ENCODE assay signal across 1 cellular context in the genomic region with DNA sequence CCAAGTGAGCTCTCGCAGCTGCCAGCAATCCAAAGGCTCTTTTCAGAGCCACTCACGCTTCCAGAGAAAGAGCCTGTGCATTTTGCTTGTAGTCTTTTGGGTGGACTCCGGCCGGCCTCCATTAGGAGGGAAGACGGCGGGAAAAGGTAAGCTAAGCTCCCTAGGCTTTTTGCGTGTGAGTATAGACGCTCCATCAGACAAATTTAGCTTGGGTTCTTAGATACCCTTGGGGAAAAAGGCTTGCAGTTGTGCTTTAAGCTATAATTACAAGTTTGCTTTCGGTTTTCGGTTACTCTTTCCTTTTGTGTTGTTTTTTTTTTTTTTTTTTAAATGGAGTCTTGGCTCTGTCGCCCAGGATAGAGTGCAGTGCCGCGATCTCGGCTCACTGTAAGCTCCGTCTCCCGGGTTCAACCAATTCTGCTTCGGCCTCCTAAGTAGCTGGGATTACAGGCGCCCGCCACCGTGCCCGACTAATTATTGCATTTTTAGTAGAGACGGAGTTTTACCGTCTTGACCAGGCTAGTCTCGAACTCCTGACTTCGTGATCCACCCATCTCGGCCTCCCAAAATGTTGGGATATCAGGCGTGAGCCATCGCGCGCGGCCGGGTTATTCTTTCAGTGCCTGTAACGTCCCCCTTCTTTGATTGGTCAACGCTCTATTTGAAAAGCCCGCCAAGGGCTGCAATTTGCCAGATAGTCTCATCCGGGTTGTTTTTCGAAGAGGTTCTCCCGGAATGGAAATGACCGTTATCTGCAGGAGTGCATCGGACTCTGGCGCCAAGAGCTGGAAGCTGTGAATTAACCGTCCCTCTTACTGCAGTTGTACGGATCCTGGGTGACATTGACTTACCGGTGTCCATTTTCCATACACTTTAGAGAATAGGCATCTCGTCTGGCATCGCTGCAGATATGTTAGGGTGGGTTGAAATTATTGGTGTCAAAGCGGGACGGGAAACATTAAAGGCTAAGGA.
TF ChIP-seq lines count a peak whose summit lies in the region.

No MANE protein-coding gene starts in this region.

TF ChIP-seq in HepG2, 621 proteins besides CTCF, POLR2A, EP300 and RAD21 (continued from another document and continues in another):
- TF ChIP-seq, protein P1, sequence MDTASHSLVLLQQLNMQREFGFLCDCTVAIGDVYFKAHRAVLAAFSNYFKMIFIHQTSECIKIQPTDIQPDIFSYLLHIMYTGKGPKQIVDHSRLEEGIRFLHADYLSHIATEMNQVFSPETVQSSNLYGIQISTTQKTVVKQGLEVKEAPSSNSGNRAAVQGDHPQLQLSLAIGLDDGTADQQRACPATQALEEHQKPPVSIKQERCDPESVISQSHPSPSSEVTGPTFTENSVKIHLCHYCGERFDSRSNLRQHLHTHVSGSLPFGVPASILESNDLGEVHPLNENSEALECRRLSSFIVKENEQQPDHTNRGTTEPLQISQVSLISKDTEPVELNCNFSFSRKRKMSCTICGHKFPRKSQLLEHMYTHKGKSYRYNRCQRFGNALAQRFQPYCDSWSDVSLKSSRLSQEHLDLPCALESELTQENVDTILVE (CRISPR knock-in tag; IDR thresholded peaks at IDR 0.05) = no peak; the same call in 1 of the 2 replicates
- 0 out of 2 replicates have a peak, but pooled peaks have one; percentile 32 for TF ChIP-seq HNF1B (CRISPR knock-in tag; IDR thresholded peaks at IDR 0.05)
- no peak for TF ChIP-seq YY1 (IDR thresholded peaks at IDR 0.05; ENCODE audit: insufficient read depth, insufficient replicate concordance, low read depth, low read length)
- no peak for TF ChIP-seq ZNF577 (CRISPR knock-in tag; IDR thresholded peaks at IDR 0.05; ENCODE audit: borderline replicate concordance, low read depth)
- no peak for TF ChIP-seq ZNF160 (CRISPR knock-in tag; IDR thresholded peaks at IDR 0.05)
- TF ChIP-seq KDM4B (CRISPR knock-in tag; IDR thresholded peaks at IDR 0.05) = no peak
- TF ChIP-seq TCF12 (IDR thresholded peaks at IDR 0.05) = no peak
- no peak for TF ChIP-seq TCF12 (CRISPR knock-in tag; IDR thresholded peaks at IDR 0.05)
- TF ChIP-seq FOXO1 (CRISPR knock-in tag; IDR thresholded peaks at IDR 0.05) = no peak
- TF ChIP-seq ZSCAN30 (CRISPR knock-in tag; IDR thresholded peaks at IDR 0.05) = no peak
- TF ChIP-seq ZNF446 (CRISPR knock-in tag; IDR thresholded peaks at IDR 0.05) = no peak
- TF ChIP-seq ZNF282 (IDR thresholded peaks at IDR 0.05; ENCODE audit: partially characterized antibody) = no peak
- no peak for TF ChIP-seq ZNF83 (CRISPR knock-in tag; IDR thresholded peaks at IDR 0.05; ENCODE audit: borderline replicate concordance)
- peak; percentile 80; the same call in 1 of the 2 replicates for TF ChIP-seq ZNF253 (CRISPR knock-in tag; IDR thresholded peaks at IDR 0.05; ENCODE audit: borderline replicate concordance)
- TF ChIP-seq, protein P2, sequence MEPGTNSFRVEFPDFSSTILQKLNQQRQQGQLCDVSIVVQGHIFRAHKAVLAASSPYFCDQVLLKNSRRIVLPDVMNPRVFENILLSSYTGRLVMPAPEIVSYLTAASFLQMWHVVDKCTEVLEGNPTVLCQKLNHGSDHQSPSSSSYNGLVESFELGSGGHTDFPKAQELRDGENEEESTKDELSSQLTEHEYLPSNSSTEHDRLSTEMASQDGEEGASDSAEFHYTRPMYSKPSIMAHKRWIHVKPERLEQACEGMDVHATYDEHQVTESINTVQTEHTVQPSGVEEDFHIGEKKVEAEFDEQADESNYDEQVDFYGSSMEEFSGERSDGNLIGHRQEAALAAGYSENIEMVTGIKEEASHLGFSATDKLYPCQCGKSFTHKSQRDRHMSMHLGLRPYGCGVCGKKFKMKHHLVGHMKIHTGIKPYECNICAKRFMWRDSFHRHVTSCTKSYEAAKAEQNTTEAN (CRISPR knock-in tag; conservative IDR thresholded peaks at IDR 0.05) = no peak; the same call in 1 of the 2 replicates
- TF ChIP-seq SNAPC5 (CRISPR knock-in tag; IDR thresholded peaks at IDR 0.05; ENCODE audit: borderline replicate concordance) = no peak
- TF ChIP-seq ZNF761 (CRISPR knock-in tag; conservative IDR thresholded peaks at IDR 0.05) = no peak
- peak; percentile 66 for TF ChIP-seq THAP11 (CRISPR knock-in tag; IDR thresholded peaks at IDR 0.05)
- no peak for TF ChIP-seq GLMP (CRISPR knock-in tag; IDR thresholded peaks at IDR 0.05; ENCODE audit: borderline replicate concordance)
- TF ChIP-seq, protein P3, sequence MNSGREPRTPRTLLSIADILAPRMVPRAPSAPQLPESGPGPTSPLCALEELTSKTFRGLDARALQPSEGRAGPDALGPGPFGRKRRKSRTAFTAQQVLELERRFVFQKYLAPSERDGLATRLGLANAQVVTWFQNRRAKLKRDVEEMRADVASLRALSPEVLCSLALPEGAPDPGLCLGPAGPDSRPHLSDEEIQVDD (CRISPR knock-in tag; IDR thresholded peaks at IDR 0.05; ENCODE audit: borderline replicate concordance) = no peak
- 0 out of 2 replicates have a peak, but pooled peaks have one; percentile 31 for TF ChIP-seq MXD3 (CRISPR knock-in tag; IDR thresholded peaks at IDR 0.05)
- no peak for TF ChIP-seq ZNF652 (CRISPR knock-in tag; IDR thresholded peaks at IDR 0.05; ENCODE audit: borderline replicate concordance, low read depth)
- no peak for TF ChIP-seq ZFP62 (CRISPR knock-in tag; IDR thresholded peaks at IDR 0.05)
- no peak for TF ChIP-seq ZNF607 (CRISPR knock-in tag; IDR thresholded peaks at IDR 0.05; ENCODE audit: borderline replicate concordance)
- TF ChIP-seq FOXM1 (CRISPR knock-in tag; IDR thresholded peaks at IDR 0.05) = peak; percentile 97
- TF ChIP-seq ZNF256 (CRISPR knock-in tag; conservative IDR thresholded peaks at IDR 0.05) = 0 out of 2 replicates have a peak, but pooled peaks have one; percentile 31
- TF ChIP-seq RFXAP (CRISPR knock-in tag; IDR thresholded peaks at IDR 0.05; ENCODE audit: borderline replicate concordance) = peak; percentile 57; the same call in 1 of the 2 replicates
- TF ChIP-seq ZNF770 (CRISPR knock-in tag; IDR thresholded peaks at IDR 0.05) = no peak; the same call in 1 of the 2 replicates
- TF ChIP-seq ISX (CRISPR knock-in tag; conservative IDR thresholded peaks at IDR 0.05) = no peak; the same call in 1 of the 2 replicates
- TF ChIP-seq ARNT2 (CRISPR knock-in tag; IDR thresholded peaks at IDR 0.05; ENCODE audit: low read depth) = peak; percentile 25; the same call in 1 of the 2 replicates
- no peak for TF ChIP-seq NR2F1 (CRISPR knock-in tag; IDR thresholded peaks at IDR 0.05)
- TF ChIP-seq CENPT (CRISPR knock-in tag; IDR thresholded peaks at IDR 0.05; ENCODE audit: low read depth) = no peak
- TF ChIP-seq SP140L (CRISPR knock-in tag; IDR thresholded peaks at IDR 0.05; ENCODE audit: borderline replicate concordance) = 0 out of 2 replicates have a peak, but pooled peaks have one; percentile 75
- no peak for TF ChIP-seq DPF2 (CRISPR knock-in tag; IDR thresholded peaks at IDR 0.05; ENCODE audit: borderline replicate concordance, low read depth)
- TF ChIP-seq MEF2D (CRISPR knock-in tag; IDR thresholded peaks at IDR 0.05) = no peak
- no peak for TF ChIP-seq ZNF138 (CRISPR knock-in tag; IDR thresholded peaks at IDR 0.05; ENCODE audit: low read depth)
- TF ChIP-seq, protein P4, sequence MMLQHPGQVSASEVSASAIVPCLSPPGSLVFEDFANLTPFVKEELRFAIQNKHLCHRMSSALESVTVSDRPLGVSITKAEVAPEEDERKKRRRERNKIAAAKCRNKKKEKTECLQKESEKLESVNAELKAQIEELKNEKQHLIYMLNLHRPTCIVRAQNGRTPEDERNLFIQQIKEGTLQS (CRISPR knock-in tag; IDR thresholded peaks at IDR 0.05) = no peak
- TF ChIP-seq WIZ (CRISPR knock-in tag; IDR thresholded peaks at IDR 0.05) = no peak
- TF ChIP-seq GATAD1 (CRISPR knock-in tag; IDR thresholded peaks at IDR 0.05) = peak; percentile 74; the same call in 1 of the 2 replicates
- no peak for TF ChIP-seq CEBPB (IDR thresholded peaks at IDR 0.05; ENCODE audit: borderline replicate concordance, low read depth, low read length)
- TF ChIP-seq ZBTB3 (CRISPR knock-in tag; IDR thresholded peaks at IDR 0.05; ENCODE audit: borderline replicate concordance, low read depth) = no peak
- no peak for TF ChIP-seq CBFB (CRISPR knock-in tag; IDR thresholded peaks at IDR 0.05)
- 0 out of 2 replicates have a peak, but pooled peaks have one; percentile 89 for TF ChIP-seq NFATC3 (CRISPR knock-in tag; IDR thresholded peaks at IDR 0.05)
- peak; percentile 76; the same call in 1 of the 2 replicates for TF ChIP-seq FOXK1 (CRISPR knock-in tag; IDR thresholded peaks at IDR 0.05; ENCODE audit: borderline replicate concordance, low read depth)
- TF ChIP-seq ZNF567 (CRISPR knock-in tag; IDR thresholded peaks at IDR 0.05; ENCODE audit: borderline replicate concordance) = no peak
- no peak for TF ChIP-seq SRSF1 (optimal IDR thresholded peaks at IDR 0.05; ENCODE audit: low read depth, low read length)
- TF ChIP-seq AGO1 (IDR thresholded peaks at IDR 0.05; ENCODE audit: low read depth, low read length, poor library complexity, severe bottlenecking) = no peak
- no peak for TF ChIP-seq GABPA (IDR thresholded peaks at IDR 0.05; ENCODE audit: low read depth, low read length)
- TF ChIP-seq GABPA (CRISPR knock-in tag; IDR thresholded peaks at IDR 0.05; ENCODE audit: low read depth) = peak; percentile 67
- TF ChIP-seq, protein P5, sequence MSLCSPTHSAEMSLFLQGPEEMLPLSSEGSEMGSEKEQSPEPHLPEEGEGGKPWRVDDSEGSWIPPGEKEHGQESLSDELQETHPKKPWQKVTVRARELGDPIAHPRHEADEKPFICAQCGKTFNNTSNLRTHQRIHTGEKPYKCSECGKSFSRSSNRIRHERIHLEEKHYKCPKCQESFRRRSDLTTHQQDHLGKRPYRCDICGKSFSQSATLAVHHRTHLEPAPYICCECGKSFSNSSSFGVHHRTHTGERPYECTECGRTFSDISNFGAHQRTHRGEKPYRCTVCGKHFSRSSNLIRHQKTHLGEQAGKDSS (CRISPR knock-in tag; IDR thresholded peaks at IDR 0.05; ENCODE audit: borderline replicate concordance, low read depth) = no peak; the same call in 1 of the 2 replicates
- peak; percentile 74; the same call in 1 of the 2 replicates for TF ChIP-seq FIP1L1 (IDR thresholded peaks at IDR 0.05; ENCODE audit: borderline replicate concordance, insufficient read depth, low read depth, low read length)
- peak; percentile 65 for TF ChIP-seq HOXA3 (CRISPR knock-in tag; IDR thresholded peaks at IDR 0.05)
- peak; percentile 48 for TF ChIP-seq POLR2G (IDR thresholded peaks at IDR 0.05; ENCODE audit: low read depth, low read length)
- no peak for TF ChIP-seq HES4 (CRISPR knock-in tag; IDR thresholded peaks at IDR 0.05; ENCODE audit: borderline replicate concordance)
- no peak for TF ChIP-seq SNRNP70 (IDR thresholded peaks at IDR 0.05; ENCODE audit: low read depth, low read length)
- 0 out of 2 replicates have a peak, but pooled peaks have one; percentile 41 for TF ChIP-seq ZNF33B (CRISPR knock-in tag; IDR thresholded peaks at IDR 0.05)
- no peak for TF ChIP-seq ZNF33A (CRISPR knock-in tag; IDR thresholded peaks at IDR 0.05; ENCODE audit: borderline replicate concordance)
- no peak for TF ChIP-seq GTF2F1 (IDR thresholded peaks at IDR 0.05; ENCODE audit: low read length)
- TF ChIP-seq ATF7 (IDR thresholded peaks at IDR 0.05) = no peak
- no peak for TF ChIP-seq ATF7 (CRISPR knock-in tag; IDR thresholded peaks at IDR 0.05)
